Comparison of ENCODE assay signal across 16 cellular contexts in the genomic region with DNA sequence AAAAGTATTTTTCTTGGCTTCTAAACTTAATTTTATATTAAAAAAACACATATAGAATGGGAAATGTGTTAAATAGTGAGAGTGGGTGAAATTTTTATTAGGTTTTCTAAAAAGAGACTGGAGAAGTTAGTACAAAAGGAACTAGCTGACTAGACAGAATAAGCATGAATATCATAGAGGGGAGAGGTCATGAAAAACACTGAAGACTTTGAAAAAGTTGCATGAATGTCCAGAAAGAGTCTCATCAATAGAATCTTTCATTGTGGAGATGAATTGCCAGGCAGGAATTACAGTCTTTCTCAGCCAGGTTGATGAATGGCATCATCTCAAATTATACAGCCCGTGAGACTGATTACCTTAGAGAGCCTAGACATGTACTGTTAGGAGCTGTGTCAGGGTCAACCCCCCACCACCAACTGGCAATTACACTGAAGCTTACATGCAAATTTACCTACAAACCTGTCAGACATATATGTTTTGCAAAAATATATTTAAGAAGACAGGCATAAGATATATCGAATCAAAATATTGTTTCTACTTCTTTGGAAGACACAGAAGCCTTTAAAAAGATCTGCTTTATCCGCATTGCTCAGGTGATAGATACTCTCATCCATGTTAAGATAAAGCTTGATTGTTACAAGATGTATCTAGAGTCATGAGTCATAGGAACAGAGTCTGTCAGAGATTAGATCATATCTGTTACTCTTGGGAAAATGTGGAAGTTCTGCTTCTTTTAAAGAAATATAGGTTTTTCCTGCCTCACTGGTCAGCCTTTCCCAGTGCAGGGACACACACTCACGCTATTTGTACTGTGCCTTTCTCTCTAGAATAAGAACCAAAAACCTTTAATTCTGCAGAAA. TPM values are rescaled to one million over a fixed set of nuclear protein-coding genes. Genes with fewer than 3 reads are reported as not detected.
DNase-seq lines count a peak whose midpoint lies in the region; ATAC-seq and TF ChIP-seq lines count a peak whose summit lies in the region.
"Had no signal": no experiment of that assay in that cellular context is flagged by ENCODE, and none has a peak within 500 bp of the region (broad histone marks: within the 10 kb centered on the region; RNA-seq: fewer than 3 reads in every experiment).

No MANE protein-coding gene starts in this region.

- H3K4ac ChIP-seq in mesendoderm (ENCODE audit: low read depth, low read length) (no peak overlapping the region), neuronal stem cell (ENCODE audit: low read length) (no peak overlapping the region)

- DNase-seq in EH (ENCODE audit: low read depth) (peak; percentile 69), NCI-H526 treated with DMSO at 0.1 percent for 48 hours (lab: John Stamatoyannopoulos, UW) (peak; percentile 54), chondrocyte (ENCODE audit: low spot score) (no peak), mesendoderm (peak; percentile 40), neuronal stem cell (ENCODE audit: low spot score) (no peak)
- DNase-seq in T-helper 2 cell treated with Interferon-gamma antibody and Interleukin-4, amounts not matched to agents 5 μg/mL and 100 μg/mL, for 36 hours (ENCODE audit: low spot score): no peak
- DNase-seq: activated naive CD8-positive, alpha-beta T cell treated with anti-CD3 and anti-CD28 coated beads, Interleukin-2, amount 10 ng/mL, durations not matched to agents 7 days and 5 days; DND-41; NCI-H1417; PC-9; T-helper 1 cell; upper lobe of left lung had no signal

- H2BK12ac ChIP-seq in neuronal stem cell (ENCODE audit: low read length): no peak overlapping the region

- peaks cover 8% of the 10 kb centered on the region for H3K9me3 Mint-ChIP-seq in chondrocyte (ENCODE audit: low read depth)
- H3K9me3 Mint-ChIP-seq in T-helper 2 cell treated with Interferon-gamma antibody and Interleukin-4, amounts not matched to agents 5 μg/mL and 100 μg/mL, for 36 hours: no peaks in the 10 kb centered on the region
- H3K9me3 Mint-ChIP-seq: activated naive CD8-positive, alpha-beta T cell treated with anti-CD3 and anti-CD28 coated beads, Interleukin-2, amount 10 ng/mL, durations not matched to agents 7 days and 5 days had no signal

- H2AK5ac ChIP-seq in mesendoderm (ENCODE audit: low read length) (no peak overlapping the region), neuronal stem cell (ENCODE audit: low read depth, low read length) (no peak overlapping the region)

- no peak overlapping the region for H3K56ac ChIP-seq in mesendoderm (ENCODE audit: low read length)

- no peaks in the 10 kb centered on the region for H3K27me3 Mint-ChIP-seq in chondrocyte (ENCODE audit: low read depth)
- peaks cover 11% of the 10 kb centered on the region for H3K27me3 Mint-ChIP-seq in T-helper 2 cell treated with Interferon-gamma antibody and Interleukin-4, amounts not matched to agents 5 μg/mL and 100 μg/mL, for 36 hours (ENCODE audit: low read depth)
- H3K27me3 Mint-ChIP-seq: activated naive CD8-positive, alpha-beta T cell treated with anti-CD3 and anti-CD28 coated beads, Interleukin-2, amount 10 ng/mL, durations not matched to agents 7 days and 5 days had no signal

- H3K27ac ChIP-seq in mesendoderm (ENCODE audit: low read depth, low read length) (no peak overlapping the region), neuronal stem cell (replicated peaks; ENCODE audit: low read length) (no peak overlapping the region)
- H3K27ac ChIP-seq: coronary artery, PC-9, upper lobe of left lung had no signal

- H2BK120ac ChIP-seq in mesendoderm (ENCODE audit: low read depth, low read length) (no peak overlapping the region), neuronal stem cell (ENCODE audit: low read depth, low read length) (no peak overlapping the region)

- H3K4me1 ChIP-seq in mesendoderm (ENCODE audit: control insufficient read depth, low read depth, low read length) (no peaks in the 10 kb centered on the region), neuronal stem cell (ENCODE audit: control insufficient read depth in 2 of 2, insufficient read depth in 1 of 2, low read depth in 1 of 2, low read length in 2 of 2) (no peaks in the 10 kb centered on the region)
- H3K4me1 ChIP-seq: upper lobe of left lung had no signal

- H3K4me2 ChIP-seq in mesendoderm (ENCODE audit: low read length): no peak overlapping the region
- H3K4me2 ChIP-seq in neuronal stem cell (ENCODE audit: insufficient read depth, low read length, poor library complexity, severe bottlenecking): no peak overlapping the region
- H3K4me2 ChIP-seq: PC-9 had no signal

- H3K27me3 ChIP-seq in mesendoderm (ENCODE audit: insufficient read depth, low read length, poor library complexity) (no peaks in the 10 kb centered on the region), neuronal stem cell (ENCODE audit: control insufficient read depth in 3 of 3, insufficient read depth in 3 of 3, low read depth in 1 of 3, low read length in 3 of 3) (no peaks in the 10 kb centered on the region)
- H3K27me3 ChIP-seq: upper lobe of left lung had no signal

- H3K9ac ChIP-seq in mesendoderm (ENCODE audit: low read length): no peak overlapping the region
- no peak overlapping the region for H3K9ac ChIP-seq in neuronal stem cell (ENCODE audit: low read depth, low read length, poor library complexity)

- H3K79me1 ChIP-seq in mesendoderm (ENCODE audit: low read length) (no peaks in the 10 kb centered on the region), neuronal stem cell (ENCODE audit: low read depth, low read length) (no peaks in the 10 kb centered on the region)

- no peak overlapping the region for H3K4me3 ChIP-seq in mesendoderm (ENCODE audit: low read length)
- H3K4me3 ChIP-seq in neuronal stem cell (ENCODE audit: low read length in 2 of 2): no peak overlapping the region
- H3K4me3 ChIP-seq: coronary artery, PC-9, upper lobe of left lung had no signal

- H4K91ac ChIP-seq in neuronal stem cell (ENCODE audit: low read depth, low read length, poor library complexity): no peak overlapping the region

- no peak overlapping the region for H3K23ac ChIP-seq in mesendoderm (ENCODE audit: low read length)
- H3K23ac ChIP-seq in neuronal stem cell (ENCODE audit: low read depth, low read length, poor library complexity): no peak overlapping the region

- no peaks in the 10 kb centered on the region for H3K9me3 ChIP-seq in neuronal stem cell (replicated peaks in 1 of 2; ENCODE audit: control insufficient read depth in 2 of 2, insufficient read depth in 1 of 2, low read depth in 1 of 2, low read length in 2 of 2)
- H3K9me3 ChIP-seq: upper lobe of left lung had no signal

- no peaks in the 10 kb centered on the region for H3K79me2 ChIP-seq in mesendoderm (ENCODE audit: control insufficient read depth, insufficient read depth, low read length)

- no peak overlapping the region for H3K18ac ChIP-seq in mesendoderm (ENCODE audit: low read length)
- no peak overlapping the region for H3K18ac ChIP-seq in neuronal stem cell (ENCODE audit: low read length)

- no peak overlapping the region for H2AFZ ChIP-seq in neuronal stem cell (ENCODE audit: low read length)
- H2AFZ ChIP-seq: PC-9 had no signal

- ATAC-seq in HG03025 (IDR thresholded peaks at IDR 0.05; ENCODE audit: low FRiP score, unreplicated experiment): no peak
- ATAC-seq in GM19455 (IDR thresholded peaks at IDR 0.05; ENCODE audit: unreplicated experiment): no peak

- no peaks in the 10 kb centered on the region for H3K36me3 Mint-ChIP-seq in chondrocyte (ENCODE audit: low read depth)
- H3K36me3 Mint-ChIP-seq in T-helper 2 cell treated with Interferon-gamma antibody and Interleukin-4, amounts not matched to agents 5 μg/mL and 100 μg/mL, for 36 hours (ENCODE audit: low read depth): no peaks in the 10 kb centered on the region
- H3K36me3 Mint-ChIP-seq: activated naive CD8-positive, alpha-beta T cell treated with anti-CD3 and anti-CD28 coated beads, Interleukin-2, amount 10 ng/mL, durations not matched to agents 7 days and 5 days had no signal

- TF ChIP-seq CTCF in chondrocyte (IDR thresholded peaks at IDR 0.05): no peak

- H3K27ac Mint-ChIP-seq in chondrocyte (ENCODE audit: unreplicated experiment): peak overlapping the region; percentile 67
- no peak overlapping the region for H3K27ac Mint-ChIP-seq in T-helper 2 cell treated with Interferon-gamma antibody and Interleukin-4, amounts not matched to agents 5 μg/mL and 100 μg/mL, for 36 hours
- H3K27ac Mint-ChIP-seq: activated naive CD8-positive, alpha-beta T cell treated with anti-CD3 and anti-CD28 coated beads, Interleukin-2, amount 10 ng/mL, durations not matched to agents 7 days and 5 days; B cell had no signal

- no peaks in the 10 kb centered on the region for H3K36me3 ChIP-seq in mesendoderm (ENCODE audit: control insufficient read depth, insufficient read depth, low read length)
- no peaks in the 10 kb centered on the region for H3K36me3 ChIP-seq in neuronal stem cell (replicated peaks in 1 of 2; ENCODE audit: control insufficient read depth in 2 of 2, insufficient read depth in 2 of 2, low read length in 2 of 2)
- H3K36me3 ChIP-seq: upper lobe of left lung had no signal

- H4K5ac ChIP-seq in mesendoderm (ENCODE audit: low read length): no peak overlapping the region

- no peak overlapping the region for H3K4me3 Mint-ChIP-seq in chondrocyte (ENCODE audit: unreplicated experiment)
- no peak overlapping the region for H3K4me3 Mint-ChIP-seq in T-helper 2 cell treated with Interferon-gamma antibody and Interleukin-4, amounts not matched to agents 5 μg/mL and 100 μg/mL, for 36 hours
- H3K4me3 Mint-ChIP-seq: activated naive CD8-positive, alpha-beta T cell treated with anti-CD3 and anti-CD28 coated beads, Interleukin-2, amount 10 ng/mL, durations not matched to agents 7 days and 5 days; B cell had no signal

- H2BK5ac ChIP-seq in mesendoderm (ENCODE audit: low read length) (no peak overlapping the region), neuronal stem cell (ENCODE audit: low read length) (no peak overlapping the region)

- H3K14ac ChIP-seq in neuronal stem cell (ENCODE audit: low read length): no peak overlapping the region

- no CpG with 5 or more reads among the region's 4 CpGs for WGBS in mesendoderm (ENCODE audit: extremely low coverage, insufficient coverage, low lambda C conversion rate)
- WGBS in neuronal stem cell (ENCODE audit: extremely low coverage in 2 of 2, insufficient read length in 2 of 2, insufficient replicate concordance in 1 of 2), 2 donors: no CpG with 5 or more reads among the region's 4 CpGs

- H2BK15ac ChIP-seq in mesendoderm (replicated peaks; ENCODE audit: low read depth) (no peak overlapping the region), neuronal stem cell (ENCODE audit: low read length) (no peak overlapping the region)

- peaks cover 26% of the 10 kb centered on the region for H3K4me1 Mint-ChIP-seq in chondrocyte (ENCODE audit: low read depth)
- H3K4me1 Mint-ChIP-seq in T-helper 2 cell treated with Interferon-gamma antibody and Interleukin-4, amounts not matched to agents 5 μg/mL and 100 μg/mL, for 36 hours (ENCODE audit: low read depth): no peaks in the 10 kb centered on the region
- H3K4me1 Mint-ChIP-seq: activated naive CD8-positive, alpha-beta T cell treated with anti-CD3 and anti-CD28 coated beads, Interleukin-2, amount 10 ng/mL, durations not matched to agents 7 days and 5 days; B cell had no signal

- H4K8ac ChIP-seq in mesendoderm (ENCODE audit: low read depth, low read length) (no peak overlapping the region), neuronal stem cell (ENCODE audit: low read depth, low read length) (no peak overlapping the region)

RNA-seq across cellular contexts. Expression of gene PFN2, which starts 34.8 kb away (rescaled TPM):
- 430 to 447 TPM (median 437 TPM) in 3 replicates for total RNA-seq in chondrocyte
- 129 TPM for polyA plus RNA-seq in mesendoderm (2013, experiment 1 of 2)
- 138 TPM for polyA plus RNA-seq in mesendoderm (2013, experiment 2 of 2)
- polyA plus RNA-seq in neuronal stem cell (2013, experiment 1 of 2): 333 TPM
- polyA plus RNA-seq in neuronal stem cell (2013, experiment 2 of 2): 324 TPM

Comparison
In these comparisons a context has a peak if more than half of its experiments do, and no peak if none do; other contexts are left out.
1. DNase-seq: peak in EH (single experiment), NCI-H526 treated with DMSO at 0.1 percent for 48 hours (single experiment) and mesendoderm (single experiment); none in chondrocyte (single experiment), neuronal stem cell (single experiment) and T-helper 2 cell treated with Interferon-gamma antibody and Interleukin-4, amounts not matched to agents 5 μg/mL and 100 μg/mL, for 36 hours (single experiment).